ENCODE assay signal across 20 cellular contexts in the genomic region with DNA sequence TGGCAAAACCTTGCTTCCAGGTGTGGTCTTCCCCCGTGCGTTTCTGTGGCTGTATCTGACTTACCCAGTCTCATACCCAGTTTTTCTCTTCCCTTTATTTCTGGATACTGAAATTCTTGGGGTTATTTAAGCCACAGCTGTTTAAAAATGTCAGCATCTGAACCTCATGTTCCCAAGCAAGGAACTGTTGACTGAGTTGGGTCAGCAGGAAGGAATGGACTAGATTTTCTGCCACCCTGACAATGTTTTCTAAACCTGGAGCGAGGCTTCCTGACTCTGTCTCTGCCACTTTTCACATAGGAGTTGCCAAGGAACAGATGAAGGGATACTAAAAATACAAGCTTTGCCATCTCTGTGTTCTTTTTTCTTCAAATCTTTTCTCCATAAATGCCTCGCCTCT. TPM values are rescaled to one million over a fixed set of nuclear protein-coding genes. Genes with fewer than 3 reads are reported as not detected.
DNase-seq lines count a peak whose midpoint lies in the region; TF ChIP-seq lines count a peak whose summit lies in the region.
"Had no signal": no experiment of that assay in that cellular context is flagged by ENCODE, and none has a peak within 500 bp of the region (broad histone marks: within the 10 kb centered on the region; RNA-seq: fewer than 3 reads in every experiment).

No MANE protein-coding gene starts in this region.

- H3K9me3 ChIP-seq in right atrium auricular region (no peaks in the 10 kb centered on the region), spleen (no peaks in the 10 kb centered on the region)
- H3K9me3 ChIP-seq: psoas muscle had no signal

- H3K27me3 ChIP-seq in right atrium auricular region (no peaks in the 10 kb centered on the region), spleen (replicated peaks in 1 of 7) (no peaks in the 10 kb centered on the region)

- TF ChIP-seq CTCF in CD14-positive monocyte (IDR thresholded peaks at IDR 0.05) (no peak), right atrium auricular region (IDR thresholded peaks at IDR 0.05) (no peak), spleen (IDR thresholded peaks at IDR 0.05 in 8 of 11, conservative IDR thresholded peaks at IDR 0.05 in 3 of 11) (no peak), chondrocyte (IDR thresholded peaks at IDR 0.05) (no peak)

- peaks cover 76% of the 10 kb centered on the region for H3K4me1 Mint-ChIP-seq in CD14-positive monocyte
- peaks cover 54% of the 10 kb centered on the region for H3K4me1 Mint-ChIP-seq in activated T-helper 1 cell treated with anti-CD3 and anti-CD28 coated beads, Interleukin-12 subunit alpha, Interleukin-12 subunit beta, Interleukin-2, Interleukin-4 antibody, amounts not matched to agents 30 ng/mL and 10 ng/mL and 1 ng/mL, durations not matched to agents 14 hours and 24 hours and 36 hours (ENCODE audit: low read depth)
- peaks cover 33% of the 10 kb centered on the region for H3K4me1 Mint-ChIP-seq in chondrocyte (ENCODE audit: low read depth)
- H3K4me1 Mint-ChIP-seq: nephron progenitor cell had no signal

- H3K36me3 ChIP-seq in right atrium auricular region (no peaks in the 10 kb centered on the region), spleen (no peaks in the 10 kb centered on the region)

- H3K9me3 Mint-ChIP-seq in CD14-positive monocyte (no peaks in the 10 kb centered on the region), chondrocyte (ENCODE audit: low read depth) (no peaks in the 10 kb centered on the region)
- peaks cover 13% of the 10 kb centered on the region for H3K9me3 Mint-ChIP-seq in activated T-helper 1 cell treated with anti-CD3 and anti-CD28 coated beads, Interleukin-12 subunit alpha, Interleukin-12 subunit beta, Interleukin-2, Interleukin-4 antibody, amounts not matched to agents 30 ng/mL and 10 ng/mL and 1 ng/mL, durations not matched to agents 14 hours and 24 hours and 36 hours
- H3K9me3 Mint-ChIP-seq: activated CD4-positive, alpha-beta memory T cell treated with anti-CD3 and anti-CD28 coated beads for 36 hours; activated T-helper 17 cell treated with anti-CD3 and anti-CD28 coated beads, Interleukin-2, amount 50 U/mL, for 72 hours; memory B cell; nephron progenitor cell had no signal

- H3K36me3 Mint-ChIP-seq in CD14-positive monocyte: peaks cover 0 to 3% of the 10 kb centered on the region in 2 donors
- peaks cover 7% of the 10 kb centered on the region for H3K36me3 Mint-ChIP-seq in activated T-helper 1 cell treated with anti-CD3 and anti-CD28 coated beads, Interleukin-12 subunit alpha, Interleukin-12 subunit beta, Interleukin-2, Interleukin-4 antibody, amounts not matched to agents 30 ng/mL and 10 ng/mL and 1 ng/mL, durations not matched to agents 14 hours and 24 hours and 36 hours (ENCODE audit: low read depth)
- H3K36me3 Mint-ChIP-seq in chondrocyte (ENCODE audit: low read depth): no peaks in the 10 kb centered on the region
- H3K36me3 Mint-ChIP-seq: activated CD4-positive, alpha-beta memory T cell treated with anti-CD3 and anti-CD28 coated beads for 36 hours; memory B cell had no signal

- H3K27me3 Mint-ChIP-seq in CD14-positive monocyte (ENCODE audit: low read depth in 3 of 3): peaks cover 0 to 5% (median 2%) of the 10 kb centered on the region in 3 donors
- no peaks in the 10 kb centered on the region for H3K27me3 Mint-ChIP-seq in activated T-helper 1 cell treated with anti-CD3 and anti-CD28 coated beads, Interleukin-12 subunit alpha, Interleukin-12 subunit beta, Interleukin-2, Interleukin-4 antibody, amounts not matched to agents 30 ng/mL and 10 ng/mL and 1 ng/mL, durations not matched to agents 14 hours and 24 hours and 36 hours (ENCODE audit: insufficient read depth)
- H3K27me3 Mint-ChIP-seq in chondrocyte (ENCODE audit: low read depth): no peaks in the 10 kb centered on the region
- H3K27me3 Mint-ChIP-seq: activated CD4-positive, alpha-beta memory T cell treated with anti-CD3 and anti-CD28 coated beads for 36 hours; activated T-helper 17 cell treated with anti-CD3 and anti-CD28 coated beads, Interleukin-2, amount 50 U/mL, for 72 hours; memory B cell had no signal

- H3K4me3 Mint-ChIP-seq in CD14-positive monocyte (peak overlapping the region in 1 of 2 donors; percentile 64), chondrocyte (ENCODE audit: unreplicated experiment) (no peak overlapping the region)
- no peak overlapping the region for H3K4me3 Mint-ChIP-seq in activated T-helper 1 cell treated with anti-CD3 and anti-CD28 coated beads, Interleukin-12 subunit alpha, Interleukin-12 subunit beta, Interleukin-2, Interleukin-4 antibody, amounts not matched to agents 30 ng/mL and 10 ng/mL and 1 ng/mL, durations not matched to agents 14 hours and 24 hours and 36 hours
- H3K4me3 Mint-ChIP-seq: activated CD4-positive, alpha-beta memory T cell treated with anti-CD3 and anti-CD28 coated beads for 36 hours; activated T-helper 17 cell treated with anti-CD3 and anti-CD28 coated beads, Interleukin-2, amount 50 U/mL, for 72 hours; memory B cell; nephron progenitor cell had no signal

- no peak for TF ChIP-seq POLR2A in spleen (IDR thresholded peaks at IDR 0.05)

- H3K27ac ChIP-seq in right atrium auricular region: peak overlapping the region; percentile 3 to 60
- H3K27ac ChIP-seq in spleen: peak overlapping the region in 7 of 8 donors; percentile 65 to 89 (median 76)
- H3K27ac ChIP-seq: VCaP had no signal

- WGBS in spleen, 5 donors: 68 to 81% (median 74%) methylated on average over 4 of the region's 4 CpGs

- H3K27ac Mint-ChIP-seq in CD14-positive monocyte: peak overlapping the region; percentile 93 to 98 (median 97)
- H3K27ac Mint-ChIP-seq in activated T-helper 1 cell treated with anti-CD3 and anti-CD28 coated beads, Interleukin-12 subunit alpha, Interleukin-12 subunit beta, Interleukin-2, Interleukin-4 antibody, amounts not matched to agents 30 ng/mL and 10 ng/mL and 1 ng/mL, durations not matched to agents 14 hours and 24 hours and 36 hours: peak overlapping the region; percentile 16
- no peak overlapping the region for H3K27ac Mint-ChIP-seq in chondrocyte (ENCODE audit: unreplicated experiment)
- H3K27ac Mint-ChIP-seq: activated CD4-positive, alpha-beta memory T cell treated with anti-CD3 and anti-CD28 coated beads for 36 hours; memory B cell; nephron progenitor cell had no signal

- DNase-seq in CD14-positive monocyte (ENCODE audit: low spot score) (no peak), right atrium auricular region (ENCODE audit: low spot score) (no peak), spleen (no peak), CD1c-positive myeloid dendritic cell (ENCODE audit: extremely low spot score) (no peak), NCI-H2081 (lab: John Stamatoyannopoulos, UW) (no peak), RPMI8226 (no peak), chondrocyte (ENCODE audit: low spot score) (no peak)
- no peak for DNase-seq in activated T-helper 1 cell treated with anti-CD3 and anti-CD28 coated beads, Interleukin-12 subunit alpha, Interleukin-12 subunit beta, Interleukin-2, Interleukin-4 antibody, amounts not matched to agents 30 ng/mL and 10 ng/mL and 1 ng/mL, durations not matched to agents 14 hours and 24 hours and 36 hours (ENCODE audit: low spot score)
- DNase-seq: activated CD4-positive, alpha-beta memory T cell treated with anti-CD3 and anti-CD28 coated beads for 36 hours; NCI-H1436; NCI-H345; nephron progenitor cell; NK-92 treated with Interleukin-12 subunit alpha and Interleukin-12 subunit beta, amount 100 ng/mL, for 24 hours; T-helper 1 cell had no signal

- no peak overlapping the region for H3K4me3 ChIP-seq in right atrium auricular region
- H3K4me3 ChIP-seq in spleen: no peak overlapping the region
- H3K4me3 ChIP-seq: psoas muscle had no signal

- intact Hi-C loops in CD14-positive monocyte (cut with micrococcal nuclease): loop anchor here in 1 of 2 donors (5.0 kb wide), 1 partner anchor 36 kb away; no protein-coding TSS in a partner anchor
- intact Hi-C loops in activated T-helper 1 cell treated with anti-CD3 and anti-CD28 coated beads, Interleukin-12 subunit alpha, Interleukin-12 subunit beta, Interleukin-2, Interleukin-4 antibody, amounts not matched to agents 30 ng/mL and 10 ng/mL and 1 ng/mL, durations not matched to agents 14 hours and 24 hours and 36 hours (cut with micrococcal nuclease): loop anchor here (10.0 kb wide), 1 partner anchor 238 kb away; no protein-coding TSS in a partner anchor
- intact Hi-C loops in spleen (cut with DNase I; ENCODE audit: low total_unique reads): no loop called here

- H3K4me1 ChIP-seq in right atrium auricular region: no peaks in the 10 kb centered on the region
- peaks cover 0 to 58% (median 13%) of the 10 kb centered on the region in 6 donors for H3K4me1 ChIP-seq in spleen

RNA-seq across cellular contexts. Expression of a gene that starts 28.9 kb away (rescaled TPM):
- polyA plus RNA-seq in CD14-positive monocyte (not detected), spleen (not detected)
- not detected in 2 replicates for total RNA-seq in activated T-helper 1 cell treated with anti-CD3 and anti-CD28 coated beads, Interleukin-12 subunit alpha, Interleukin-12 subunit beta, Interleukin-2, Interleukin-4 antibody, amounts not matched to agents 30 ng/mL and 10 ng/mL and 1 ng/mL, durations not matched to agents 14 hours and 24 hours and 36 hours
- total RNA-seq in right atrium auricular region (not detected), spleen (not detected), chondrocyte (not detected in 3 replicates)
- total RNA-seq: activated CD4-positive, alpha-beta memory T cell treated with anti-CD3 and anti-CD28 coated beads for 36 hours; activated T-helper 17 cell treated with anti-CD3 and anti-CD28 coated beads, Interleukin-2, amount 50 U/mL, for 72 hours; HT1080; psoas muscle; subcutaneous adipose tissue had no signal
- polyA plus RNA-seq: psoas muscle had no signal

RNA-seq across cellular contexts. Expression of a gene that starts 37.6 kb away (rescaled TPM):
- polyA plus RNA-seq in CD14-positive monocyte (not detected), spleen (not detected)
- total RNA-seq in activated T-helper 1 cell treated with anti-CD3 and anti-CD28 coated beads, Interleukin-12 subunit alpha, Interleukin-12 subunit beta, Interleukin-2, Interleukin-4 antibody, amounts not matched to agents 30 ng/mL and 10 ng/mL and 1 ng/mL, durations not matched to agents 14 hours and 24 hours and 36 hours: not detected in 2 replicates
- total RNA-seq in right atrium auricular region (not detected), spleen (not detected), chondrocyte (not detected in 3 replicates)
- total RNA-seq: activated CD4-positive, alpha-beta memory T cell treated with anti-CD3 and anti-CD28 coated beads for 36 hours; activated T-helper 17 cell treated with anti-CD3 and anti-CD28 coated beads, Interleukin-2, amount 50 U/mL, for 72 hours; HT1080; psoas muscle had no signal

RNA-seq across cellular contexts. Expression of a gene that starts 55.3 kb away (rescaled TPM):
- polyA plus RNA-seq in CD14-positive monocyte (10 to 100 TPM; 17.3 to 56.9 TPM), spleen (10 to 100 TPM; 23.6 to 35.4 (median 26.5) TPM)
- total RNA-seq in activated T-helper 1 cell treated with anti-CD3 and anti-CD28 coated beads, Interleukin-12 subunit alpha, Interleukin-12 subunit beta, Interleukin-2, Interleukin-4 antibody, amounts not matched to agents 30 ng/mL and 10 ng/mL and 1 ng/mL, durations not matched to agents 14 hours and 24 hours and 36 hours: 239 and 252 TPM in 2 replicates
- total RNA-seq in right atrium auricular region (10 to 100 TPM; 47.8 to 75.7 TPM), spleen (100 to 1,000 TPM in 2 of 7 donors, 10 to 100 TPM in 5; 52.5 to 111 (median 87.9) TPM), chondrocyte (49.3 to 49.5 TPM (median 49.3 TPM) in 3 replicates)
